ENCODE assay signal across 9 cellular contexts in the genomic region with DNA sequence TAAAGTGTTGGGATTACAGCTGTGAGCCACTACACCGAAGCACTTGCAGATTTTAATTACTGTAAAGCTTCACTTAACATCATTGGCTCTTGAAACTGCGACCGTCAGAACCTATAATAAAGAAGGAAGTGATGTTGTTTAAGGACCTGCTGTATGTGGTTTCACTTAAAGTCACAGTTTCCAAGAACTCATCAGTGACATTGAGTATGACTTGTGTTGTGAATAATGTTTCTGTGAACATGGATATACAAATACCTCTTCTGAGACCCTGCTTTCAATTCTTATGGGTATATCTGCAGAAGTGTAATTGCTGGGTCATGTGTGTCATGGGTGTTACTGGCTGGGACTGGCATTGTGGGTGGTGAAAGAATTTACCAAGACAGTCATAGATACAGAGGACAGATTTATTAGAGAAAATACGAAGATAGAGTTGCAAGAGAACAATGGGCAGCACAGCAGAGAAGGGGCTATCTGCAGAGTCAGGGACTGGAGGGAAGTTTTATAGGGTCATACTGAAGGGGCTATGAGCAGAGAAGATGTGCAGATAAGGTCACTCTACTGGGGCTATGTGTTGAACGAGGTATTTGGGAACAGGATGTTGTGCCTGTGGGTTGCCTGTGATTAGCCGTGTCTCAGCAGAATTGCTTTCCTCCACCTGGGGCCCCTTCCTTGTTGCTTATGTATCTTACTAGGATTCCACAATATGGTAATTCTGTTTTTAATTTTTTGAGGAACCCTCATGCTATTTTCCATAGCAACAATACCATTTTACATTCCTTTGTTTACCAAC.
DNase-seq lines count a peak whose midpoint lies in the region; ATAC-seq lines count a peak whose summit lies in the region.
"Had no signal": no experiment of that assay in that cellular context is flagged by ENCODE, and none has a peak within 500 bp of the region (broad histone marks: within the 10 kb centered on the region; RNA-seq: fewer than 3 reads in every experiment).

No MANE protein-coding gene starts in this region.

- in situ Hi-C loops in KBM-7 (cut with MboI; ENCODE audit: low pct_unique_long_range_greater_than_20kb, low sequenced_read_pairs) = no loop called here

- ATAC-seq in GM18517 (IDR thresholded peaks at IDR 0.05; ENCODE audit: unreplicated experiment) = peak; percentile 61
- ATAC-seq in GM21717 (IDR thresholded peaks at IDR 0.05; ENCODE audit: unreplicated experiment) = peak; percentile 62
- ATAC-seq: GM23338 had no signal

- peak; percentile 66 for DNase-seq in KBM-7
- DNase-seq in central memory CD4-positive, alpha-beta T cell = peak; percentile 13
- no peak for DNase-seq in C1 segment of cervical spinal cord (lab: John Stamatoyannopoulos, UW)
- DNase-seq in cerebellar cortex (ENCODE audit: low spot score) = no peak
- no peak for DNase-seq in NCI-H526 treated with DMSO at 0.1 percent for 48 hours (lab: John Stamatoyannopoulos, UW)
- DNase-seq in NCI-H1417 treated with DMSO at 0.1 percent for 48 hours (lab: John Stamatoyannopoulos, UW) = no peak

Comparison
In these comparisons a context has a peak if more than half of its experiments do, and no peak if none do; other contexts are left out.
1. DNase-seq: peak in KBM-7 (single experiment) and central memory CD4-positive, alpha-beta T cell (single experiment); none in C1 segment of cervical spinal cord (0 of 14), cerebellar cortex (single experiment), NCI-H526 treated with DMSO at 0.1 percent for 48 hours (single experiment) and NCI-H1417 treated with DMSO at 0.1 percent for 48 hours (single experiment).